ENCODE assay signal across 1 cellular context in the genomic region with DNA sequence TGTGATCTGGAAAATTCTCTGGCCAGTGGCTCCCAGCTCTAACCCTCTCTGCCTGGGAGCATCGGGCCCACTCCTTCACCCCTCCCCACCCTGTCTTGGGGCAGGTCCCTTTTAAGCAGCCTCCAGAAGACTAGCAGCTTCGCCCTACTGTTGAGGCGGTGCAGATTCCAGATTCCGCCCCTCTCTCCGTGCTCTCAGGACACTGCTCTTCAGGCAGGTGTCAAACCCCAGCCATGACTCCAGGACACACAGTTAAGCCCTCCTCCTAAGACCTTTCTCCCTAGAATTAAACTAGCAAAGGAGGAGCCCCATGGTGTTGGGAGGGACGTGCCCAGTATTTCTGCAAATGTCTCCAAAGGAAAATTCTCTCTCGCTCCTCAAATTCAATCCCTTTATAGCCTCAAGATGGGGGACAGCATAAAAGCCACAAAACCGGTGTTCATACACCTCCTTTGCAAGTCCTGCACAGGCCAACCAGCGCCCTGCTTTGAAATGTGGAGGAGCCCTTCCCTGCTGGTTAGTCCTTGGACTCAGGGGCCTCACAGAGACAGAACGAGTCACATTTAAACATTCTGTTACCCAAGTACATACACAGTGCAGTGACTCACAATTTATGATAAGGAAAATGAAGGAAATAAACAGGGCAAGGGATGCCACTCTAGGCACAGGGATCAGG.
TF ChIP-seq lines count a peak whose summit lies in the region.

No MANE protein-coding gene starts in this region.

TF ChIP-seq in HepG2, 621 proteins besides CTCF, POLR2A, EP300 and RAD21:
- TF ChIP-seq ZNF605 (CRISPR knock-in tag; IDR thresholded peaks at IDR 0.05) = no peak
- TF ChIP-seq, protein P1, sequence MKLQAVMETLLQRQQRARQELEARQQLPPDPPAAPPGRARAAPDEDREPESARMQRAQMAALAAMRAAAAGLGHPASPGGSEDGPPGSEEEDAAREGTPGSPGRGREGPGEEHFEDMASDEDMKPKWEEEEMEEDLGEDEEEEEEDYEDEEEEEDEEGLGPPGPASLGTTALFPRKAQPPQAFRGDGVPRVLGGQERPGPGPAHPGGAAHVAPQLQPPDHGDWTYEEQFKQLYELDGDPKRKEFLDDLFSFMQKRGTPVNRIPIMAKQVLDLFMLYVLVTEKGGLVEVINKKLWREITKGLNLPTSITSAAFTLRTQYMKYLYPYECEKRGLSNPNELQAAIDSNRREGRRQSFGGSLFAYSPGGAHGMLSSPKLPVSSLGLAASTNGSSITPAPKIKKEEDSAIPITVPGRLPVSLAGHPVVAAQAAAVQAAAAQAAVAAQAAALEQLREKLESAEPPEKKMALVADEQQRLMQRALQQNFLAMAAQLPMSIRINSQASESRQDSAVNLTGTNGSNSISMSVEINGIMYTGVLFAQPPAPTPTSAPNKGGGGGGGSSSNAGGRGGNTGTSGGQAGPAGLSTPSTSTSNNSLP (IDR thresholded peaks at IDR 0.05; ENCODE audit: low read depth, low read length) = peak; percentile 22; the same call in 1 of the 2 replicates
- no peak for TF ChIP-seq ZNF224 (CRISPR knock-in tag; IDR thresholded peaks at IDR 0.05)
- TF ChIP-seq ETV6 (CRISPR knock-in tag; conservative IDR thresholded peaks at IDR 0.05) = no peak
- TF ChIP-seq FOSL1 (CRISPR knock-in tag; IDR thresholded peaks at IDR 0.05; ENCODE audit: borderline replicate concordance) = 0 out of 2 replicates have a peak, but pooled peaks have one; percentile 16
- 0 out of 2 replicates have a peak, but pooled peaks have one; percentile 35 for TF ChIP-seq ZNF501 (CRISPR knock-in tag; IDR thresholded peaks at IDR 0.05)
- TF ChIP-seq MAFF (IDR thresholded peaks at IDR 0.05; ENCODE audit: low read depth, low read length) = no peak
